ENCODE assay signal across 16 cellular contexts in the genomic region with DNA sequence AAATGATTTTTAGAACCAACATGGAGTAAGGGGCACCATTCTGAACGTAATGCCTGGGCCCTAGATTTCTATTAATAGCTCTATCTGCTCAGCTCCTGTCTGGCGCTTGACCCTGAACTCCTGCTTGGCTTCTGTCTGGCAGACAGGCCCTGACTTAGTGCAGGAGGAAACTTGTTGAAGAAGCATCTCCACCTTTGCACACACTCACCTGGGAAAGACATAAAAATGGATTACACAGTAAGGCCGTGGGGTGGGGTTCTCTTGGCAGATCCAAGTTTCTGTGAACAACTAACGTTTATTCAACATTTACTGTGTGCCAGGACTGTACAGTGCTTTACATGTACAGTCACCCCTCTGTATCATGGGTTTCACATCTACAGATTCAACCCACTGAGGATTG.
A peak's percentile ranks its signal among the peaks of the same experiment; 100 is the strongest.
DNase-seq lines count a peak whose midpoint lies in the region; ATAC-seq, FAIRE-seq and TF ChIP-seq lines count a peak whose summit lies in the region.
"Had no signal": no experiment of that assay in that cellular context is flagged by ENCODE, and none has a peak within 500 bp of the region (broad histone marks: within the 10 kb centered on the region; RNA-seq: fewer than 3 reads in every experiment).

No MANE protein-coding gene starts in this region.

- CTCF ChIA-PET in activated CD4-positive, alpha-beta T cell treated with anti-CD3 and anti-CD28 coated beads for 36 hours (lab: Charles Lee), result interaction anchor here (0.6 kb wide), 1 partner anchor 40 kb away, joined by 3 read pairs; no protein-coding TSS in a partner anchor
- CTCF ChIA-PET in K562 (lab: Yijun Ruan, JAX; ENCODE audit: low intra/inter-chr PET ratio), result no interaction called here

- no peak overlapping the region for H2AFZ ChIP-seq in K562 (ENCODE audit: low read depth, low read length)
- H2AFZ ChIP-seq in keratinocyte (ENCODE audit: control insufficient read depth, low read length), result peak overlapping the region; percentile 86
- H2AFZ ChIP-seq: GM23248 had no signal

- H3K4me3 Mint-ChIP-seq in activated CD4-positive, alpha-beta T cell treated with anti-CD3 and anti-CD28 coated beads for 36 hours, result no peak overlapping the region

- intact Hi-C loops in activated CD4-positive, alpha-beta T cell treated with anti-CD3 and anti-CD28 coated beads for 36 hours (cut with DNase I, micrococcal nuclease), result no loop called here
- intact Hi-C loops in K562 (cut with micrococcal nuclease), result no loop called here

- TF ChIP-seq EP300 in K562 (IDR thresholded peaks at IDR 0.05; ENCODE audit: low read length), result no peak

- WGBS in K562 (ENCODE audit: insufficient coverage, low coverage, missing lambda C conversion rate), result 12% methylated on average over 4 of the region's 4 CpGs

- POLR2A ChIA-PET in activated CD4-positive, alpha-beta T cell treated with anti-CD3 and anti-CD28 coated beads for 36 hours (lab: Charles Lee), result no interaction called here
- POLR2A ChIA-PET in K562 (lab: Yijun Ruan, JAX), result interaction anchor here (0.8 kb wide), 1 partner anchor 10 kb away, joined by 3 read pairs; no protein-coding TSS in a partner anchor

- H3K9me3 ChIP-seq in K562 (replicated peaks; ENCODE audit: control insufficient read depth, insufficient read depth, low read depth, low read length) (no peaks in the 10 kb centered on the region), keratinocyte (ENCODE audit: control insufficient read depth, low read depth, low read length) (no peaks in the 10 kb centered on the region)
- H3K9me3 ChIP-seq: BLaER1 had no signal

- ATAC-seq in activated CD4-positive, alpha-beta T cell treated with anti-CD3 and anti-CD28 coated beads for 36 hours, result peak; percentile 39
- ATAC-seq in K562 (peak; percentile 26; the same call in 2 of the 3 replicates), GM18520 (IDR thresholded peaks at IDR 0.05; ENCODE audit: unreplicated experiment) (no peak), GM19395 (IDR thresholded peaks at IDR 0.05; ENCODE audit: unreplicated experiment) (no peak)
- ATAC-seq: HepG2 had no signal

- no peaks in the 10 kb centered on the region for H3K36me3 Mint-ChIP-seq in activated CD4-positive, alpha-beta T cell treated with anti-CD3 and anti-CD28 coated beads for 36 hours (ENCODE audit: low read depth)

- H3K27me3 Mint-ChIP-seq in activated CD4-positive, alpha-beta T cell treated with anti-CD3 and anti-CD28 coated beads for 36 hours, result no peaks in the 10 kb centered on the region

- no peak for TF ChIP-seq RAD21 in K562 (CRISPR knock-in tag; conservative IDR thresholded peaks at IDR 0.05 in 1 of 2, IDR thresholded peaks at IDR 0.05 in 1 of 2)

- dilution Hi-C loops in keratinocyte (cut with MboI; ENCODE audit: extremely low pct_ligation_motif_present, low sequenced_read_pairs), result no loop called here

- H3K4me2 ChIP-seq in K562 (ENCODE audit: insufficient read depth, low read length) (no peak overlapping the region), keratinocyte (ENCODE audit: control insufficient read depth, extremely low read depth, insufficient read depth, low read depth, low read length) (peak overlapping the region; percentile 28)
- H3K4me2 ChIP-seq: BLaER1 had no signal

- H3K27ac ChIP-seq in K562 (ENCODE audit: extremely low read depth, low read depth, low read length) (no peak overlapping the region), keratinocyte (ENCODE audit: control insufficient read depth, insufficient read depth, low read length) (peak overlapping the region; percentile 4)
- H3K27ac ChIP-seq: 22Rv1, BLaER1, GM23248 had no signal

- FAIRE-seq in K562 (lab: Jason Lieb, UNC) (no peak), keratinocyte (lab: Jason Lieb, UNC) (no peak)
- FAIRE-seq: HepG2, HTR-8/SVneo had no signal

- no TSS peak for BruUV-seq in K562 (replicated peaks; lab: Mats Ljungman, UMichigan)

- no peaks in the 10 kb centered on the region; a peak in 1 of 5 replicates for H3K4me1 ChIP-seq in K562 (replicated peaks in 1 of 2; ENCODE audit: control insufficient read depth in 2 of 2, insufficient read depth in 2 of 2, low read length in 2 of 2)
- peaks cover 21% of the 10 kb centered on the region for H3K4me1 ChIP-seq in keratinocyte (ENCODE audit: control insufficient read depth, extremely low read depth, insufficient read depth, low read length)
- H3K4me1 ChIP-seq: BLaER1 had no signal

- no peaks in the 10 kb centered on the region for H3K9me3 Mint-ChIP-seq in activated CD4-positive, alpha-beta T cell treated with anti-CD3 and anti-CD28 coated beads for 36 hours (ENCODE audit: low read depth)

- H4K20me1 ChIP-seq in K562 (replicated peaks; ENCODE audit: control insufficient read depth, insufficient read depth, low read length), result no peaks in the 10 kb centered on the region
- no peaks in the 10 kb centered on the region for H4K20me1 ChIP-seq in keratinocyte (ENCODE audit: control insufficient read depth, extremely low read depth, insufficient read depth, low read length)
- H4K20me1 ChIP-seq: BLaER1 had no signal

- H3K79me2 ChIP-seq in K562 (ENCODE audit: control insufficient read depth, insufficient read depth, low read length) (no peaks in the 10 kb centered on the region), keratinocyte (ENCODE audit: control insufficient read depth, insufficient read depth, low read length) (no peaks in the 10 kb centered on the region)

- H3K27me3 ChIP-seq in K562 (ENCODE audit: control insufficient read depth in 2 of 2, insufficient read depth in 2 of 2, low read length in 2 of 2) (peaks cover 3 to 6% of the 10 kb centered on the region in 2 experiments; a peak in 2 of 5 replicates), keratinocyte (ENCODE audit: control insufficient read depth, extremely low read depth, insufficient read depth, low read length) (no peaks in the 10 kb centered on the region)
- H3K27me3 ChIP-seq: BLaER1 had no signal

- TF ChIP-seq POLR2A in K562 (conservative IDR thresholded peaks at IDR 0.05), result no peak

- H3K27ac Mint-ChIP-seq in activated CD4-positive, alpha-beta T cell treated with anti-CD3 and anti-CD28 coated beads for 36 hours, result no peak overlapping the region

- in situ Hi-C loops in K562 (cut with MboI), result no loop called here

- H3K36me3 ChIP-seq in K562 (ENCODE audit: control insufficient read depth, insufficient read depth, low read length), result no peaks in the 10 kb centered on the region
- H3K36me3 ChIP-seq in keratinocyte (ENCODE audit: control insufficient read depth in 2 of 2, extremely low read depth in 1 of 2, insufficient read depth in 2 of 2, low read length in 2 of 2), result no peaks in the 10 kb centered on the region
- H3K36me3 ChIP-seq: BLaER1 had no signal

- no peak overlapping the region for H3K4me3 ChIP-seq in K562
- no peak overlapping the region for H3K4me3 ChIP-seq in keratinocyte (ENCODE audit: control insufficient read depth in 2 of 3, extremely low read depth in 1 of 3, insufficient read depth in 2 of 3, low read depth in 1 of 3, low read length in 3 of 3)
- H3K4me3 ChIP-seq: BLaER1, GM23248 had no signal

- no peaks in the 10 kb centered on the region for H3K4me1 Mint-ChIP-seq in activated CD4-positive, alpha-beta T cell treated with anti-CD3 and anti-CD28 coated beads for 36 hours

- H3K9ac ChIP-seq in K562 (ENCODE audit: insufficient read depth in 1 of 2, low read depth in 2 of 2, low read length in 2 of 2) (no peak overlapping the region), keratinocyte (ENCODE audit: control insufficient read depth, extremely low read depth, insufficient read depth, low read length) (no peak overlapping the region)
- H3K9ac ChIP-seq: BLaER1, GM23248 had no signal

- H3K9me1 ChIP-seq in K562 (ENCODE audit: control insufficient read depth, insufficient read depth, low read length) (no peaks in the 10 kb centered on the region), keratinocyte (ENCODE audit: control insufficient read depth, extremely low read depth, insufficient read depth, low read length) (no peaks in the 10 kb centered on the region)

- DNase-seq in activated CD4-positive, alpha-beta T cell treated with anti-CD3 and anti-CD28 coated beads for 36 hours, result no peak
- DNase-seq in activated CD4-positive, alpha-beta T cell treated with anti-CD3 and anti-CD28 coated beads for 1 hour, result no peak
- DNase-seq in K562 (ENCODE audit: extremely low read depth in 1 of 4, low spot score in 3 of 4) (no peak), keratinocyte (ENCODE audit: low read depth, low spot score) (no peak), midbrain (lab: John Stamatoyannopoulos, UW) (no peak)
- DNase-seq in stimulated activated CD4-positive, alpha-beta T cell treated with anti-CD3 and anti-CD28 coated beads, Interleukin-2, amount 100 ng/mL, for 48 hours, result no peak
- DNase-seq: AML-193, DMS 273 treated with DMSO at 0.1 percent for 48 hours, GM23248, H7 had no signal

- TF ChIP-seq CTCF in K562 (IDR thresholded peaks at IDR 0.05 in 2 of 3, conservative IDR thresholded peaks at IDR 0.05 in 1 of 3; ENCODE audit: insufficient read depth in 2 of 3, low read depth in 1 of 3, low read length in 3 of 3) (no peak), keratinocyte (optimal IDR thresholded peaks at IDR 0.05 in 1 of 3, IDR thresholded peaks at IDR 0.05 in 1 of 3, conservative IDR thresholded peaks at IDR 0.05 in 1 of 3; ENCODE audit: extremely low read depth in 1 of 3, insufficient read depth in 2 of 3, low read length in 3 of 3) (no peak)

TF ChIP-seq in K562, 482 proteins besides CTCF, POLR2A, EP300 and RAD21 (continues in another document):
- TF ChIP-seq ZNF75A (CRISPR knock-in tag; IDR thresholded peaks at IDR 0.05) (no peak), SRF (CRISPR knock-in tag; IDR thresholded peaks at IDR 0.05) (no peak), EHMT2 (IDR thresholded peaks at IDR 0.05) (no peak), MYC (IDR thresholded peaks at IDR 0.05; ENCODE audit: low read depth, low read length) (no peak), MYC (CRISPR knock-in tag; IDR thresholded peaks at IDR 0.05; ENCODE audit: borderline replicate concordance, low read depth) (no peak), MAFF (IDR thresholded peaks at IDR 0.05; ENCODE audit: low read length) (no peak), SMAD4 (CRISPR knock-in tag; conservative IDR thresholded peaks at IDR 0.05) (no peak)
- TF ChIP-seq, protein P1, sequence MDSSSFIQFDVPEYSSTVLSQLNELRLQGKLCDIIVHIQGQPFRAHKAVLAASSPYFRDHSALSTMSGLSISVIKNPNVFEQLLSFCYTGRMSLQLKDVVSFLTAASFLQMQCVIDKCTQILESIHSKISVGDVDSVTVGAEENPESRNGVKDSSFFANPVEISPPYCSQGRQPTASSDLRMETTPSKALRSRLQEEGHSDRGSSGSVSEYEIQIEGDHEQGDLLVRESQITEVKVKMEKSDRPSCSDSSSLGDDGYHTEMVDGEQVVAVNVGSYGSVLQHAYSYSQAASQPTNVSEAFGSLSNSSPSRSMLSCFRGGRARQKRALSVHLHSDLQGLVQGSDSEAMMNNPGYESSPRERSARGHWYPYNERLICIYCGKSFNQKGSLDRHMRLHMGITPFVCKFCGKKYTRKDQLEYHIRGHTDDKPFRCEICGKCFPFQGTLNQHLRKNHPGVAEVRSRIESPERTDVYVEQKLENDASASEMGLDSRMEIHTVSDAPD (CRISPR knock-in tag; IDR thresholded peaks at IDR 0.05), result no peak

Comparison
In these comparisons a context has a peak if more than half of its experiments do, and no peak if none do; other contexts are left out.
1. ATAC-seq: peak in activated CD4-positive, alpha-beta T cell treated with anti-CD3 and anti-CD28 coated beads for 36 hours (single experiment) and K562 (single experiment); none in GM18520 (single experiment) and GM19395 (single experiment).